9 cellular contexts compared by ENCODE assay signal in the genomic region with DNA sequence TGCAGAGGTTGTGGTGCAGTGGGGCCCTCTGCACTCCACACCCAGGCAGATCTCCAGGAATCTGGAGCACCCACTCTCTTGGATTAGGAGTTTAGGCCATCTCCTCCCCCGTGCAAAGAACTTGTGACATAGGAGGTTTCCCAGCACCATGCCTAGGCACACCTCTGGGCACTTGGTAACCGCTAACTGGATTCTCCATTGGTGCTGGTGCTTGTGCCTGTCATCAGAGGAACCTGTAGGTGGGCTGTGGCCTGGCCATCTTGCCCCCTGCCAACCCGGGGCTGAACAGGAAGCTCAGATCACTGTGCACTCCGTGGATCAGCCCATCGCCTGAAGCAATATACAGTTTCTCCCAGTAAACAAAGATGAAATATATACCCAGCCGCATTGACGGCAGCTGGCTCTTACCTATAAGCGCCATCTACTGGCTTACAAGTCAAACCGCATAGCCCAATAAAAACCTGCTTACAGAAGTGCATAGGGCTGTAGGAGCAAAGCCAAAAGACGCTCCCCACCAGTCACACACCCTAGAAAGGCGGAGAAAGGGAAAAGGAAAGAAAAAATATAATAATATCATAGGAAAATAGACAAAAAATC. TPM values are rescaled to one million over a fixed set of nuclear protein-coding genes. Genes with fewer than 3 reads are reported as not detected.
A peak's percentile ranks its signal among the peaks of the same experiment; 100 is the strongest.
DNase-seq lines count a peak whose midpoint lies in the region; ATAC-seq and TF ChIP-seq lines count a peak whose summit lies in the region.
"Had no signal": no experiment of that assay in that cellular context is flagged by ENCODE, and none has a peak within 500 bp of the region (broad histone marks: within the 10 kb centered on the region; RNA-seq: fewer than 3 reads in every experiment).

No MANE protein-coding gene starts in this region.

- H3K27ac ChIP-seq in right lobe of liver = no peak overlapping the region

- no peak for TF ChIP-seq POLR2A in right lobe of liver (IDR thresholded peaks at IDR 0.05)

- no peaks in the 10 kb centered on the region for H3K9me3 Mint-ChIP-seq in activated naive CD4-positive, alpha-beta T cell treated with anti-CD3 and anti-CD28 coated beads, Interleukin-2, amount 50 U/mL, for 72 hours

- intact Hi-C loops in right lobe of liver (cut with DNase I) = no loop called here

- peak; percentile 56 for DNase-seq in COR-L47 (lab: John Stamatoyannopoulos, UW)
- DNase-seq in NCI-H2081 (lab: John Stamatoyannopoulos, UW) = peak; percentile 81 to 92
- no peak for DNase-seq in activated naive CD4-positive, alpha-beta T cell treated with anti-CD3 and anti-CD28 coated beads, Interleukin-2, amount 50 U/mL, for 72 hours (ENCODE audit: low spot score in 2 of 2)
- DNase-seq in right lobe of liver = no peak
- no peak for DNase-seq in activated CD8-positive, alpha-beta memory T cell treated with anti-CD3 and anti-CD28 coated beads, Interleukin-2, amount 50 U/mL, for 4 hours
- DNase-seq in medulla oblongata (ENCODE audit: extremely low spot score) = no peak

- H3K36me3 Mint-ChIP-seq in activated naive CD4-positive, alpha-beta T cell treated with anti-CD3 and anti-CD28 coated beads, Interleukin-2, amount 50 U/mL, for 72 hours = peaks cover 0 to 7% of the 10 kb centered on the region in 2 donors

- 10% methylated on average over 8 of the region's 11 CpGs for WGBS in right lobe of liver (ENCODE audit: insufficient coverage, low coverage, low lambda C conversion rate, missing lambda C conversion rate)

- ATAC-seq in GM18502 (IDR thresholded peaks at IDR 0.05; ENCODE audit: poor library complexity, unreplicated experiment) (peak; percentile 94), HG03025 (IDR thresholded peaks at IDR 0.05; ENCODE audit: low FRiP score, unreplicated experiment) (peak; percentile 75), right lobe of liver (peak; percentile 62 to 71 (median 70))
- peak; percentile 71 to 74 for ATAC-seq in activated naive CD4-positive, alpha-beta T cell treated with anti-CD3 and anti-CD28 coated beads, Interleukin-2, amount 50 U/mL, for 72 hours

- no peak overlapping the region for H3K27ac Mint-ChIP-seq in activated naive CD4-positive, alpha-beta T cell treated with anti-CD3 and anti-CD28 coated beads, Interleukin-2, amount 50 U/mL, for 72 hours

- H3K4me3 ChIP-seq in right lobe of liver = no peak overlapping the region
- H3K4me3 ChIP-seq: skin epidermis had no signal

- peak; percentile 13 to 59 (median 55) for TF ChIP-seq CTCF in right lobe of liver (IDR thresholded peaks at IDR 0.05)

- H3K9me3 ChIP-seq in right lobe of liver = no peaks in the 10 kb centered on the region

- H3K4me1 ChIP-seq in right lobe of liver = no peaks in the 10 kb centered on the region

- peaks cover 0 to 12% of the 10 kb centered on the region in 2 donors for H3K27me3 ChIP-seq in right lobe of liver

- no peaks in the 10 kb centered on the region for H3K36me3 ChIP-seq in right lobe of liver

RNA-seq across cellular contexts. Expression of a gene that starts 19.1 kb away (rescaled TPM):
- total RNA-seq in activated naive CD4-positive, alpha-beta T cell treated with anti-CD3 and anti-CD28 coated beads, Interleukin-2, amount 50 U/mL, for 72 hours = not detected
- not detected for total RNA-seq in right lobe of liver

RNA-seq across cellular contexts. Expression of a gene that starts 43.5 kb away (rescaled TPM):
- 1 to 10 TPM in 1 of 2 donors, under 1 TPM in 1; 0.18 to 4.4 TPM for total RNA-seq in activated naive CD4-positive, alpha-beta T cell treated with anti-CD3 and anti-CD28 coated beads, Interleukin-2, amount 50 U/mL, for 72 hours
- total RNA-seq in right lobe of liver = not detected

Comparison
In these comparisons a context has a peak if more than half of its experiments do, and no peak if none do; other contexts are left out.
1. DNase-seq: peak in COR-L47 (single experiment) and NCI-H2081 (2 of 2); none in activated naive CD4-positive, alpha-beta T cell treated with anti-CD3 and anti-CD28 coated beads, Interleukin-2, amount 50 U/mL, for 72 hours (0 of 2), right lobe of liver (0 of 3), activated CD8-positive, alpha-beta memory T cell treated with anti-CD3 and anti-CD28 coated beads, Interleukin-2, amount 50 U/mL, for 4 hours (single experiment) and medulla oblongata (single experiment).
2. Peak in every context shown above with its lines, with median percentiles within 50 percentile points of each other: ATAC-seq.